8 cellular contexts compared by ENCODE assay signal in the genomic region with DNA sequence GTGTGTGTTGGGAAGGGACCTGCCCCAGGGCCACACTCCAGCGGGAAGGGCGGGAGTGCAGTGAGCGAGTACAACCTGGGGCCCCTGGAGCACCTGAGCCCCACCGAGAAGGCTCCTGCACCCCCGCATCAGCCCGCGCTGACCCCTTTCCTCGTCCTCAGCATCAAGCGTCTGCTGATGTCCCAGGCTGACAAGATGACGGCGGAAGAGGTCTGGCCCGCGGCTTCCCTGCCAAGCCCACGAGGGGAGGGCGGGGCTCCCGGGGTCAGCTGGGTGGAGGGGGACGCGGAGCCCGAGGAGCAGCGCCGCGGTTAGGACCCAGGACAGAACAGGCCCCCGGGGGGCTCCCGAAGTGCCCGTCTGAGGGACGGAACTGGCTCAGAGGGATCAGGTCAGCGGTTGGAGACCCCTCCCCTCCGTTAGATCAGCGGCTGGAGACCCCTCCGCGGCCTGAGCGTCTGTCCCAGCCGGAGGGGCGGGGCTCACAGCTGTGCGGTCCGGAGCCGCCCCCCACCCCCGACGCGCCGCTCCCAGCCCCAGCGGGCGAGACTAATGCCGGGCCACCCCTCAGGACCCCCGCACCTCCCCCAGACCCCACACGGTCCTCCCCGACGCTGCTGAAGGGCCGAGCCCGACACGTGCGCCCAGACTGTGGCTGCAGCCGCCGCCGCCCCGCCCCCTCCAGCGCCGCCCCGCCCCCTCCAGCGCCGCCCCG. TPM values are rescaled to one million over a fixed set of nuclear protein-coding genes. Genes with fewer than 3 reads are reported as not detected.
A peak's percentile ranks its signal among the peaks of the same experiment; 100 is the strongest.
DNase-seq lines count a peak whose midpoint lies in the region; ATAC-seq and TF ChIP-seq lines count a peak whose summit lies in the region.

No MANE protein-coding gene starts in this region.

- peak overlapping the region; percentile 47 for H3K4me3 ChIP-seq in naive thymus-derived CD4-positive, alpha-beta T cell (ENCODE audit: low read length)

- peaks cover 0 to 2% (median 0%) of the 10 kb centered on the region in 7 donors for H3K9me3 Mint-ChIP-seq in CD14-positive monocyte
- peaks cover 0 to 3% (median 0%) of the 10 kb centered on the region in 11 donors for H3K9me3 Mint-ChIP-seq in naive thymus-derived CD4-positive, alpha-beta T cell

- CTCF ChIA-PET in naive thymus-derived CD4-positive, alpha-beta T cell (lab: Charles Lee) = no interaction called here

- DNase-seq in CD14-positive monocyte (ENCODE audit: low spot score) (peak; percentile 76), epidermal melanocyte (ENCODE audit: insufficient read length, low spot score) (peak; percentile 87), cerebellar nuclear complex (lab: John Stamatoyannopoulos, UW) (no peak), NOMO-1 treated with dmso at 0.1 percent for 144 hours (lab: John Stamatoyannopoulos, UW; ENCODE audit: unreplicated experiment) (no peak)
- DNase-seq in activated CD4-positive, alpha-beta T cell treated with anti-CD3 and anti-CD28 coated beads, Interleukin-2, amount 50 U/mL, for 1 hour = peak; percentile 33
- DNase-seq in naive thymus-derived CD4-positive, alpha-beta T cell = peak in 3 of 9 donors; percentile 16 to 61 (median 28)

- intact Hi-C loops in CD14-positive monocyte (cut with micrococcal nuclease) = loop anchor here in 1 of 2 donors (5.0 to 10.0 kb wide), 2 partner anchors 101 to 346 kb away; a partner anchor contains a TSS
- intact Hi-C loops in naive thymus-derived CD4-positive, alpha-beta T cell (cut with micrococcal nuclease) = loop anchor here in 1 of 2 donors (1.0 kb wide), 1 partner anchor 24 kb away; a partner anchor contains a TSS

- peak overlapping the region; percentile 56 to 75 for H3K4me3 Mint-ChIP-seq in CD14-positive monocyte
- H3K4me3 Mint-ChIP-seq in naive thymus-derived CD4-positive, alpha-beta T cell = peak overlapping the region in 9 of 10 donors; percentile 23 to 70 (median 52)

- H3K36me3 ChIP-seq in naive thymus-derived CD4-positive, alpha-beta T cell (ENCODE audit: control insufficient read depth in 2 of 3, insufficient read depth in 3 of 3, low read length in 3 of 3) = no peaks in the 10 kb centered on the region

- peaks cover 12 to 23% of the 10 kb centered on the region in 2 donors for H3K36me3 Mint-ChIP-seq in CD14-positive monocyte
- no peaks in the 10 kb centered on the region for H3K36me3 Mint-ChIP-seq in naive thymus-derived CD4-positive, alpha-beta T cell

- H3K27me3 ChIP-seq in naive thymus-derived CD4-positive, alpha-beta T cell (ENCODE audit: control insufficient read depth in 2 of 2, insufficient read depth in 2 of 2, low read length in 2 of 2) = peaks cover 0 to 2% of the 10 kb centered on the region in 2 donors

- POLR2A ChIA-PET in naive thymus-derived CD4-positive, alpha-beta T cell (lab: Charles Lee) = no interaction called here

- H3K27ac ChIP-seq in naive thymus-derived CD4-positive, alpha-beta T cell (ENCODE audit: low read depth, low read length) = peak overlapping the region; percentile 48

- ATAC-seq in HG02885 (IDR thresholded peaks at IDR 0.05; ENCODE audit: poor library complexity, unreplicated experiment) (peak; percentile 31), HG02840 (IDR thresholded peaks at IDR 0.05; ENCODE audit: low FRiP score, unreplicated experiment) (no peak)
- ATAC-seq in naive thymus-derived CD4-positive, alpha-beta T cell = peak; percentile 65

- peaks cover 0 to 4% of the 10 kb centered on the region in 2 donors for H3K4me1 ChIP-seq in naive thymus-derived CD4-positive, alpha-beta T cell (ENCODE audit: control insufficient read depth in 2 of 2, insufficient read depth in 2 of 2, low read length in 2 of 2)

- H3K27ac Mint-ChIP-seq in CD14-positive monocyte = peak overlapping the region in 2 of 7 donors; percentile 46 to 50
- no peak overlapping the region for H3K27ac Mint-ChIP-seq in naive thymus-derived CD4-positive, alpha-beta T cell

- no peaks in the 10 kb centered on the region for H3K9me3 ChIP-seq in naive thymus-derived CD4-positive, alpha-beta T cell (ENCODE audit: control insufficient read depth in 2 of 3, low read length in 3 of 3)

- no peak for TF ChIP-seq CTCF in CD14-positive monocyte (IDR thresholded peaks at IDR 0.05)

- peaks cover 5 to 19% (median 10%) of the 10 kb centered on the region in 3 donors for H3K27me3 Mint-ChIP-seq in CD14-positive monocyte (ENCODE audit: low read depth in 3 of 3)
- peaks cover 0 to 6% (median 0%) of the 10 kb centered on the region in 5 donors for H3K27me3 Mint-ChIP-seq in naive thymus-derived CD4-positive, alpha-beta T cell

- H3K4me1 Mint-ChIP-seq in CD14-positive monocyte = peaks cover 27% of the 10 kb centered on the region
- peaks cover 0 to 8% (median 2%) of the 10 kb centered on the region in 7 donors for H3K4me1 Mint-ChIP-seq in naive thymus-derived CD4-positive, alpha-beta T cell

RNA-seq across cellular contexts. Expression of a gene that starts 6.7 kb away (rescaled TPM):
- 1 to 10 TPM; 4.2 to 7.2 TPM for polyA plus RNA-seq in CD14-positive monocyte
- total RNA-seq in naive thymus-derived CD4-positive, alpha-beta T cell = 10 to 100 TPM; 19.9 to 32.7 (median 23.8) TPM
- 1 to 10 TPM; 5.8 to 7.1 TPM for polyA plus RNA-seq in naive thymus-derived CD4-positive, alpha-beta T cell

RNA-seq across cellular contexts. Expression of a gene that starts 7.0 kb away (rescaled TPM):
- 100 to 1,000 TPM; 367 to 397 TPM for polyA plus RNA-seq in CD14-positive monocyte
- total RNA-seq in naive thymus-derived CD4-positive, alpha-beta T cell = 100 to 1,000 TPM; 115 to 183 (median 123) TPM
- 100 to 1,000 TPM; 306 to 404 TPM for polyA plus RNA-seq in naive thymus-derived CD4-positive, alpha-beta T cell

RNA-seq across cellular contexts. Expression of a gene that starts 7.9 kb away (rescaled TPM):
- polyA plus RNA-seq in CD14-positive monocyte = 10 to 100 TPM in 1 of 2 donors, 1 to 10 TPM in 1; 9.5 to 11.1 TPM
- 1 to 10 TPM in 2 of 5 experiments, under 1 TPM in 3; 0.80 to 9.4 (median 0.92) TPM for total RNA-seq in naive thymus-derived CD4-positive, alpha-beta T cell
- not detected for polyA plus RNA-seq in naive thymus-derived CD4-positive, alpha-beta T cell

RNA-seq across cellular contexts. Expression of a gene that starts 24.5 kb away (rescaled TPM):
- 1 to 10 TPM; 7.0 to 8.3 TPM for polyA plus RNA-seq in CD14-positive monocyte
- total RNA-seq in naive thymus-derived CD4-positive, alpha-beta T cell = 10 to 100 TPM; 32.7 to 66.8 (median 42.3) TPM
- polyA plus RNA-seq in naive thymus-derived CD4-positive, alpha-beta T cell = 1 to 10 TPM; 3.8 to 5.7 TPM

RNA-seq across cellular contexts. Expression of a gene that starts 55.7 kb away (rescaled TPM):
- 1 to 10 TPM; 3.7 to 6.3 TPM for polyA plus RNA-seq in CD14-positive monocyte
- 10 to 100 TPM; 13.7 to 20.1 (median 18.3) TPM for total RNA-seq in naive thymus-derived CD4-positive, alpha-beta T cell
- polyA plus RNA-seq in naive thymus-derived CD4-positive, alpha-beta T cell = 10 to 100 TPM; 21.9 to 28.3 TPM

Comparison
In these comparisons a context has a peak if more than half of its experiments do, and no peak if none do; other contexts are left out.
1. DNase-seq: peak in CD14-positive monocyte (single experiment), activated CD4-positive, alpha-beta T cell treated with anti-CD3 and anti-CD28 coated beads, Interleukin-2, amount 50 U/mL, for 1 hour (single experiment) and epidermal melanocyte (single experiment); none in cerebellar nuclear complex (0 of 2) and NOMO-1 treated with dmso at 0.1 percent for 144 hours (single experiment).
2. RNA of a gene that starts 7.9 kb away (polyA plus RNA-seq): 9.5 to 11.1 TPM in CD14-positive monocyte; not detected in naive thymus-derived CD4-positive, alpha-beta T cell; every median in the first group is over 4 times any median in the second.